In genomic region chr1:32449457-32449831, GRCh38 we compare ENCODE assay signal across 7 cellular contexts. TPM values are rescaled to one million over a fixed set of nuclear protein-coding genes. Genes with fewer than 3 reads are reported as not detected.
"Had no signal": no experiment of that assay in that cellular context is flagged by ENCODE, and none has a peak within 500 bp of the region (broad histone marks: within the 10 kb centered on the region; RNA-seq: fewer than 3 reads in every experiment).

No MANE protein-coding gene starts in this region.

RNA-seq across cellular contexts. Expression of gene ZBTB8B, which starts 15.4 kb away (rescaled TPM):
- total RNA-seq: esophagus mucosa; gastrocnemius medialis; glomerular endothelial cell; left ventricle myocardium superior; natural killer cell treated with Interleukin-12 subunit alpha and Interleukin-12 subunit beta and Interleukin-15 and Interleukin-18, amount 100 ng/mL, for 72 hours; right lobe of liver had no signal
- polyA plus RNA-seq: keratinocyte had no signal
